ENCODE assay signal across 18 cellular contexts in the genomic region with DNA sequence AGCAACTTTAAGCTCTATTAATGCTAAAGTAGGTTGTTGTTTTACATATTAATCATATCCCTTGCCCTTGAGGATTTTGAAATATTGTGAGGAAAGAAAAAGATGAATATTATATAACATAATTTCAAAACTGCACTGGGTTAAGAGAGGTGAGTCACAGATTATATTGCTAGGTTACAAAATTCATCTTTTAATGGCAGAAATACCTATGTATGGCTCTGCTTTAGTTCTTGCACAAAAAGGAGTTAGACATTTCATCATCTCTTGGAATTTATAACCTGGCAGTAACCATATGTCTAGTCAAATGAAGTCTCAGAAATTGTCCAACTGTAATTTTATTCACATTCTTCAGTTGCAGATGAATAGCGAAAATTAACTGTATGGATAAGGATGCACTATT.
A peak's percentile ranks its signal among the peaks of the same experiment; 100 is the strongest.
DNase-seq lines count a peak whose midpoint lies in the region; ATAC-seq and TF ChIP-seq lines count a peak whose summit lies in the region.
"Had no signal": no experiment of that assay in that cellular context is flagged by ENCODE, and none has a peak within 500 bp of the region (broad histone marks: within the 10 kb centered on the region; RNA-seq: fewer than 3 reads in every experiment).

No MANE protein-coding gene starts in this region.

- CTCF ChIA-PET in MCF 10A (lab: Yijun Ruan, JAX) = interaction anchor here (0.5 kb wide), 1 partner anchor 14 kb away, joined by 3 read pairs; no protein-coding TSS in a partner anchor
- CTCF ChIA-PET in mammary epithelial cell (lab: Charles Lee; ENCODE audit: low non-redundant PET) = no interaction called here

- no peaks in the 10 kb centered on the region for H3K27me3 ChIP-seq in mammary epithelial cell (ENCODE audit: insufficient read depth, low read length)
- H3K27me3 ChIP-seq in foreskin keratinocyte = no peaks in the 10 kb centered on the region
- no peaks in the 10 kb centered on the region for H3K27me3 ChIP-seq in spleen (replicated peaks in 1 of 7)
- H3K27me3 ChIP-seq: BLaER1 had no signal

- H3K27me3 Mint-ChIP-seq in MCF 10A (ENCODE audit: insufficient read depth, unreplicated experiment) = peaks cover 8% of the 10 kb centered on the region
- H3K27me3 Mint-ChIP-seq: CD4-positive, CD25-positive, alpha-beta regulatory T cell had no signal

- peaks cover 18% of the 10 kb centered on the region for H3K9me3 ChIP-seq in mammary epithelial cell (replicated peaks; ENCODE audit: insufficient read depth, low read length)
- peaks cover 0 to 15% (median 2%) of the 10 kb centered on the region in 8 donors for H3K9me3 ChIP-seq in spleen
- H3K9me3 ChIP-seq: BLaER1, Caco-2 had no signal

- POLR2A ChIA-PET in MCF 10A (lab: Yijun Ruan, JAX) = no interaction called here

- H3K9me3 Mint-ChIP-seq in MCF 10A (ENCODE audit: unreplicated experiment) = no peaks in the 10 kb centered on the region

- H3K27ac ChIP-seq in mammary epithelial cell (ENCODE audit: insufficient read depth, low read depth, low read length) = no peak overlapping the region
- H3K27ac ChIP-seq in foreskin keratinocyte = no peak overlapping the region
- no peak overlapping the region for H3K27ac ChIP-seq in spleen
- H3K27ac ChIP-seq: BLaER1, C4-2B, GM23248 had no signal

- no peak for ATAC-seq in foreskin keratinocyte
- ATAC-seq: CD8-positive, alpha-beta T cell had no signal

- TF ChIP-seq CTCF in MCF 10A (IDR thresholded peaks at IDR 0.05; ENCODE audit: unreplicated experiment) = no peak
- TF ChIP-seq CTCF in mammary epithelial cell (conservative IDR thresholded peaks at IDR 0.05 in 1 of 2, IDR thresholded peaks at IDR 0.05 in 1 of 2; ENCODE audit: extremely low read depth in 1 of 2, insufficient read depth in 1 of 2, low read depth in 1 of 2, low read length in 2 of 2) = no peak
- TF ChIP-seq CTCF in foreskin keratinocyte (conservative IDR thresholded peaks at IDR 0.05) = no peak
- TF ChIP-seq CTCF in retinal pigment epithelial cell (conservative IDR thresholded peaks at IDR 0.05; ENCODE audit: low read depth, low read length) = no peak
- TF ChIP-seq CTCF in spleen (IDR thresholded peaks at IDR 0.05 in 8 of 11, conservative IDR thresholded peaks at IDR 0.05 in 3 of 11) = no peak

- H3K27ac Mint-ChIP-seq in MCF 10A (ENCODE audit: low read depth, unreplicated experiment) = no peak overlapping the region
- H3K27ac Mint-ChIP-seq: CD4-positive, CD25-positive, alpha-beta regulatory T cell; CD8-positive, alpha-beta T cell had no signal

- in situ Hi-C loops in mammary epithelial cell (cut with MboI; ENCODE audit: low sequenced_read_pairs in 2 of 2) = no loop called here

- no peaks in the 10 kb centered on the region for H3K36me3 Mint-ChIP-seq in MCF 10A (ENCODE audit: insufficient read depth, unreplicated experiment)
- H3K36me3 Mint-ChIP-seq: CD4-positive, CD25-positive, alpha-beta regulatory T cell; CD8-positive, alpha-beta T cell had no signal

- H3K4me3 ChIP-seq in mammary epithelial cell (replicated peaks in 1 of 3; ENCODE audit: insufficient read depth in 1 of 3, low read depth in 2 of 3, low read length in 3 of 3) (no peak overlapping the region), retinal pigment epithelial cell (ENCODE audit: low read length) (no peak overlapping the region), spleen (no peak overlapping the region)
- H3K4me3 ChIP-seq: BLaER1, GM23248 had no signal

- H3K36me3 ChIP-seq in mammary epithelial cell (ENCODE audit: insufficient read depth, low read length) (no peaks in the 10 kb centered on the region), spleen (no peaks in the 10 kb centered on the region)
- H3K36me3 ChIP-seq: BLaER1 had no signal

- no peaks in the 10 kb centered on the region for H3K4me1 Mint-ChIP-seq in MCF 10A (ENCODE audit: insufficient read depth, unreplicated experiment)
- H3K4me1 Mint-ChIP-seq: CD4-positive, CD25-positive, alpha-beta regulatory T cell had no signal

- H3K4me2 ChIP-seq in mammary epithelial cell (ENCODE audit: insufficient read depth, low read depth, low read length) = no peak overlapping the region
- H3K4me2 ChIP-seq: BLaER1 had no signal

- dilution Hi-C loops in mammary epithelial cell (cut with HindIII; ENCODE audit: low sequenced_read_pairs) = no loop called here

- no peaks in the 10 kb centered on the region for H3K79me2 ChIP-seq in mammary epithelial cell (ENCODE audit: insufficient read depth, low read length)

- TF ChIP-seq POLR2A in spleen (IDR thresholded peaks at IDR 0.05) = no peak

- H3K4me3 Mint-ChIP-seq in MCF 10A (ENCODE audit: unreplicated experiment) = no peak overlapping the region
- H3K4me3 Mint-ChIP-seq: CD4-positive, CD25-positive, alpha-beta regulatory T cell; CD8-positive, alpha-beta T cell had no signal

- WGBS in mammary epithelial cell (ENCODE audit: low coverage, missing lambda C conversion rate) = 80% methylated on average over 1 of the region's 1 CpG
- whole genome bisulfite sequencing in spleen, 5 donors = 89 to 96% (median 92%) methylated on average over 1 of the region's 1 CpG

- DNase-seq in MCF 10A (ENCODE audit: unreplicated experiment) = peak; percentile 59
- DNase-seq in mammary epithelial cell = no peak
- DNase-seq in NOMO-1 treated with dmso at 0.1 percent for 144 hours (lab: John Stamatoyannopoulos, UW; ENCODE audit: unreplicated experiment) = peak; percentile 59
- DNase-seq in foreskin keratinocyte = peak; percentile 0
- DNase-seq in retinal pigment epithelial cell (ENCODE audit: low read depth) = peak; percentile 16
- no peak for DNase-seq in spleen
- DNase-seq in globus pallidus (ENCODE audit: low spot score) = no peak
- DNase-seq in iPS-NIHi7 (ENCODE audit: extremely low spot score) = no peak
- DNase-seq: Caco-2; CD4-positive, CD25-positive, alpha-beta regulatory T cell; CD8-positive, alpha-beta T cell; DMS153; DND-41; GM23248; H7; HCEC 1CT had no signal

- H3K4me1 ChIP-seq in mammary epithelial cell (ENCODE audit: insufficient read depth, low read length) (no peaks in the 10 kb centered on the region), foreskin keratinocyte (no peaks in the 10 kb centered on the region), spleen (no peaks in the 10 kb centered on the region)
- H3K4me1 ChIP-seq: BLaER1, Caco-2 had no signal

- H3K9ac ChIP-seq in mammary epithelial cell (ENCODE audit: insufficient read depth, low read length) = no peak overlapping the region
- H3K9ac ChIP-seq: BLaER1, GM23248 had no signal

- intact Hi-C loops in MCF 10A (cut with micrococcal nuclease) = no loop called here
- intact Hi-C loops in mammary epithelial cell (cut with micrococcal nuclease) = no loop called here
- intact Hi-C loops in spleen (cut with DNase I; ENCODE audit: low total_unique reads) = no loop called here

- H2AFZ ChIP-seq in mammary epithelial cell (ENCODE audit: low read depth, low read length) = no peak overlapping the region
- H2AFZ ChIP-seq: GM23248 had no signal

- no peaks in the 10 kb centered on the region for H4K20me1 ChIP-seq in mammary epithelial cell (ENCODE audit: insufficient read depth, low read length)
- H4K20me1 ChIP-seq: BLaER1 had no signal

- BruUV-seq in MCF 10A (replicated peaks; lab: Mats Ljungman, UMichigan) (no TSS peak), mammary epithelial cell (replicated peaks; lab: Mats Ljungman, UMichigan) (no TSS peak)

Comparison
In these comparisons a context has a peak if more than half of its experiments do, and no peak if none do; other contexts are left out.
1. DNase-seq: peak in MCF 10A (single experiment), NOMO-1 treated with dmso at 0.1 percent for 144 hours (single experiment), foreskin keratinocyte (2 of 2) and retinal pigment epithelial cell (single experiment); none in mammary epithelial cell (single experiment), spleen (single experiment), globus pallidus (single experiment) and iPS-NIHi7 (single experiment).